In genomic region chr2:43942001-43942400, GRCh38 we compare ENCODE assay signal across 21 cellular contexts.
DNase-seq lines count a peak whose midpoint lies in the region; ATAC-seq lines count a peak whose summit lies in the region.
"Had no signal": no experiment of that assay in that cellular context is flagged by ENCODE, and none has a peak within 500 bp of the region (broad histone marks: within the 10 kb centered on the region; RNA-seq: fewer than 3 reads in every experiment).

No MANE protein-coding gene starts in this region.

- ATAC-seq in GM18867 (IDR thresholded peaks at IDR 0.05; ENCODE audit: unreplicated experiment): no peak
- ATAC-seq: activated CD8-positive, alpha-beta memory T cell treated with anti-CD3 and anti-CD28 coated beads, Interleukin-2, amount 10 ng/mL, durations not matched to agents 7 days and 5 days; activated T-helper 17 cell treated with anti-CD3 and anti-CD28 coated beads, Interleukin-2, amount 50 U/mL, for 72 hours; gastrocnemius medialis; natural killer cell treated with Interleukin-12 subunit alpha and Interleukin-12 subunit beta and Interleukin-15 and Interleukin-18, amount 100 ng/mL, for 72 hours; stimulated activated memory B cell treated with anti-CD40 and anti-IgM and Interleukin-4, amounts not matched to agents 10 μg/mL and 1 μg/mL and 100 μg/mL, for 72 hours had no signal

- DNase-seq in DMS 273 (lab: John Stamatoyannopoulos, UW; ENCODE audit: unreplicated experiment): peak; percentile 24
- DNase-seq in DMS 273 treated with DMSO at 0.1 percent for 48 hours (lab: John Stamatoyannopoulos, UW): no peak
- DNase-seq in NCI-H146 (lab: John Stamatoyannopoulos, UW): peak; percentile 72
- DNase-seq in cerebellar cortex (ENCODE audit: low spot score): peak; percentile 35
- peak; percentile 21 for DNase-seq in globus pallidus (ENCODE audit: low spot score)
- DNase-seq in NCI-H2029 treated with DMSO at 0.1 percent for 48 hours (lab: John Stamatoyannopoulos, UW): no peak
- DNase-seq in NCI-H510A (lab: John Stamatoyannopoulos, UW): no peak
- DNase-seq: activated CD4-positive, alpha-beta T cell treated with anti-CD3 and anti-CD28 coated beads, Interleukin-2, amount 50 U/mL, for 1 hour; activated CD8-positive, alpha-beta memory T cell treated with anti-CD3 and anti-CD28 coated beads, Interleukin-2, amount 10 ng/mL, durations not matched to agents 7 days and 5 days; activated naive CD8-positive, alpha-beta T cell treated with anti-CD3 and anti-CD28 coated beads for 36 hours; CD8-positive, alpha-beta memory T cell; DMS79; gastrocnemius medialis; H7; Kasumi-1; MV-4-11; retina had no signal

Comparison
In these comparisons a context has a peak if more than half of its experiments do, and no peak if none do; other contexts are left out.
1. DNase-seq: peak in DMS 273 (single experiment), NCI-H146 (single experiment), cerebellar cortex (single experiment) and globus pallidus (single experiment); none in DMS 273 treated with DMSO at 0.1 percent for 48 hours (single experiment), NCI-H2029 treated with DMSO at 0.1 percent for 48 hours (single experiment) and NCI-H510A (single experiment).